1 cellular context compared by ENCODE assay signal in the genomic region with DNA sequence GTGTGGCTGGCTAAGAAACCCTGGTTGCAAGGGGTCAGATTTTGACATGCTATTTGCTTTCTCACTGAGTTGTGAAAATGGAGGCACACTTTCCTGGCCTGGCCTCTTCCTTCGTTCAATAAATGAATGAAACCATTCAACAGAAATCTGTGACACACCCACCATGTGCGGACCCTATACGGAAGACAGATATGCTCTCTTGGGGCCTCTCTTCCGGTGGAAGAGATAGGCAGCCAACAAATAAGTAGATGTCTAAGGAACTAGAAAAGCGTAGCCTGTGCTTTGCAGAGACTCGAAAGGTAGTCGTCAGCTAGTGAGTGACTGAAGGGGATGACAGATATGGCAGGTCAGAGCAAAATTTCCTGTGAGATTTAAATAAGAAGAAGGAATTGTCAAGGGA.
TF ChIP-seq lines count a peak whose summit lies in the region.

No MANE protein-coding gene starts in this region.

TF ChIP-seq in H1, 55 proteins besides CTCF, POLR2A, EP300 and RAD21:
- TF ChIP-seq TEAD4 (IDR thresholded peaks at IDR 0.05; ENCODE audit: low read depth, low read length) (no peak), TAF7 (optimal IDR thresholded peaks at IDR 0.05; ENCODE audit: borderline replicate concordance, low read depth, low read length) (no peak), SIX5 (IDR thresholded peaks at IDR 0.05; ENCODE audit: low read depth, low read length) (no peak), EGR1 (IDR thresholded peaks at IDR 0.05; ENCODE audit: borderline replicate concordance, low read depth, low read length) (no peak), TBP (IDR thresholded peaks at IDR 0.05; ENCODE audit: low read depth, low read length) (no peak), POLR2AphosphoS5 (IDR thresholded peaks at IDR 0.05; ENCODE audit: low read depth, low read length) (no peak)
- TF ChIP-seq, protein P1, sequence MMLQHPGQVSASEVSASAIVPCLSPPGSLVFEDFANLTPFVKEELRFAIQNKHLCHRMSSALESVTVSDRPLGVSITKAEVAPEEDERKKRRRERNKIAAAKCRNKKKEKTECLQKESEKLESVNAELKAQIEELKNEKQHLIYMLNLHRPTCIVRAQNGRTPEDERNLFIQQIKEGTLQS (IDR thresholded peaks at IDR 0.05; ENCODE audit: insufficient read depth, low read depth, low read length) = no peak
